In the genomic region with DNA sequence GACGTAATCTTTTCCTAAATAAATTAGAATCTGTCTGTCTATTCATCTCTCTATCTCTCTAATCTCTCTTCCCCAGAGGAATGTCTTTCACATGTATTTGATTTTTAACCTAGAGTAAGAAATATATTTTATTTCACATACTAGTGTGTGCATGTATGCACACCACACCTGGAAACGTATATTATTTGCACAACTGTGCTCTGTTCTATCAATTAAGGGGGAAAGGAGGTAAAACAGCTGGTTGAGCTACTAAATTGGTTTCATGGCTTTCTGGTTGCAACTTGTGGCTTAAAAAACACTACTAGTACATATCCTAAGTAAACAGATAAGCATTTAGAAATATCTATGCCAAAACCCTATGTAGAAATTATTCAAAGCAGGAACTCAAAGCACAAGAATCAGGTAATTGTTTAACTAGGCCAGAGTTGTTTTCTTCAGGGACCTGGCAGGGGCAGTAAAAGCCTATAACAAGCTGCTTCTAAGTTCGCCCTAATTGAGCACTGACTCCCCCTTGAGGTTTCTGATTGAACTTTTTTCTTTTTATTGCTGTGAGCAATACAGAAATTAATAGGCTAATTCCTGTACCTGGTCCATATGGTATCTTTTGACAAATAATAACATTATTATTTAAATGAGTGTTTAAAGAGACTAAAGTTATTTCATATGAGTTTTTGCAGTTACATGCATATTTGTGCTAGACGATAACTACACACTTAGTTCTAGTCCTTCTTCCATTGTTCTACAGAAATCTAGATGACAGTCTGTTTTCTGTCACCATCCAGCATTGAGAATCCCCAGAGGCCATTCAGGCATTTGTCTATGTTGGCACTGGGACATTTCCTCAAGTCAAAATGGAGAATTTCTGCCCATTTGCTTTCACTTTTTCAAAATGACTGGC, we compare ENCODE assay signal across 8 cellular contexts.
DNase-seq lines count a peak whose midpoint lies in the region; ATAC-seq, FAIRE-seq and TF ChIP-seq lines count a peak whose summit lies in the region.

No MANE protein-coding gene starts in this region.

- TF ChIP-seq POLR2A in HepG2 (IDR thresholded peaks at IDR 0.05; ENCODE audit: insufficient read depth in 1 of 2, low read depth in 2 of 2, low read length in 2 of 2), result no peak

- no peaks in the 10 kb centered on the region for H3K4me1 Mint-ChIP-seq in brain

- DNase-seq in DND-41 (peak; percentile 15), NCI-H510A (lab: John Stamatoyannopoulos, UW) (peak; percentile 2), HepG2 (ENCODE audit: low spot score) (peak; percentile 46), NK-92 (lab: John Stamatoyannopoulos, UW; ENCODE audit: unreplicated experiment) (no peak)
- no peak for DNase-seq in activated effector memory CD4-positive, alpha-beta T cell treated with Interleukin-2 at 50 U/mL for 16 hours

- H3K27me3 Mint-ChIP-seq in brain, result no peaks in the 10 kb centered on the region

- no peaks in the 10 kb centered on the region for H3K36me3 ChIP-seq in DND-41 (ENCODE audit: insufficient read depth, low read length)
- no peaks in the 10 kb centered on the region for H3K36me3 ChIP-seq in HepG2 (replicated peaks in 1 of 2; ENCODE audit: control insufficient read depth in 1 of 2, insufficient read depth in 2 of 2, low read length in 2 of 2)

- H3K9me3 ChIP-seq in DND-41 (ENCODE audit: insufficient read depth, low read length, severe bottlenecking) (no peaks in the 10 kb centered on the region), HepG2 (ENCODE audit: low read length) (no peaks in the 10 kb centered on the region)

- CTCF ChIA-PET in HepG2 (lab: Yijun Ruan, JAX; ENCODE audit: low intra/inter-chr PET ratio, low total read pairs), result interaction anchor here (1.4 to 1.7 kb wide), 2 partner anchors 37 to 438 kb away, joined by 7 to 9 read pairs; no protein-coding TSS in a partner anchor

- H2AFZ ChIP-seq in DND-41 (ENCODE audit: low read depth, low read length), result no peak overlapping the region
- H2AFZ ChIP-seq in HepG2 (ENCODE audit: low read length), result no peak overlapping the region

- in situ Hi-C loops in HepG2 (cut with HindIII; ENCODE audit: extremely low pct_ligation_motif_present, low pct_unique_long_range_greater_than_20kb), result no loop called here

- no peaks in the 10 kb centered on the region for H4K20me1 ChIP-seq in DND-41 (ENCODE audit: insufficient read depth, low read length)
- no peaks in the 10 kb centered on the region for H4K20me1 ChIP-seq in HepG2 (ENCODE audit: insufficient read depth, low read length)

- TF ChIP-seq CTCF in DND-41 (IDR thresholded peaks at IDR 0.05; ENCODE audit: borderline replicate concordance, extremely low read depth, low read length, poor library complexity, severe bottlenecking) (peak; percentile 76), brain (conservative IDR thresholded peaks at IDR 0.05) (peak; percentile 68 to 78), HepG2 (CRISPR knock-in tag; IDR thresholded peaks at IDR 0.05) (peak; percentile 50)

- H3K4me1 ChIP-seq in DND-41 (ENCODE audit: insufficient read depth, low read length) (no peaks in the 10 kb centered on the region), HepG2 (ENCODE audit: insufficient read depth, low read length) (no peaks in the 10 kb centered on the region)

- no peak for TF ChIP-seq RAD21 in HepG2 (CRISPR knock-in tag; IDR thresholded peaks at IDR 0.05)

- BruUV-seq in HepG2 (replicated peaks; lab: Mats Ljungman, UMichigan), result no TSS peak

- H3K9ac ChIP-seq in DND-41 (ENCODE audit: low read depth, low read length) (no peak overlapping the region), HepG2 (ENCODE audit: insufficient read depth, low read depth, low read length) (no peak overlapping the region)

- H3K36me3 Mint-ChIP-seq in brain, result no peaks in the 10 kb centered on the region

- H3K79me2 ChIP-seq in DND-41 (ENCODE audit: insufficient read depth, low read length), result no peaks in the 10 kb centered on the region
- H3K79me2 ChIP-seq in HepG2 (ENCODE audit: insufficient read depth, low read length), result no peaks in the 10 kb centered on the region

- H3K27ac Mint-ChIP-seq in brain, result no peak overlapping the region

- H3K4me3 ChIP-seq in DND-41 (ENCODE audit: low read depth in 1 of 2, low read length in 2 of 2), result no peak overlapping the region
- H3K4me3 ChIP-seq in HepG2 (replicated peaks in 1 of 3; ENCODE audit: insufficient read depth in 1 of 3, low read depth in 2 of 3, low read length in 3 of 3), result no peak overlapping the region

- POLR2A ChIA-PET in HepG2 (lab: Yijun Ruan, JAX), result no interaction called here

- H3K27ac ChIP-seq in DND-41 (ENCODE audit: low read length) (no peak overlapping the region), HepG2 (ENCODE audit: extremely low read length, insufficient read depth, low read length) (no peak overlapping the region)

- intact Hi-C loops in HepG2 (cut with micrococcal nuclease; ENCODE audit: unreplicated experiment), result loop anchor here (1.0 kb wide), 1 partner anchor 37 kb away; no protein-coding TSS in a partner anchor

- peaks cover 0 to 5% (median 0%) of the 10 kb centered on the region in 5 experiments for H3K9me3 Mint-ChIP-seq in brain

- H3K27me3 ChIP-seq in DND-41 (ENCODE audit: insufficient read depth, low read length, poor library complexity), result peaks cover under 1% of the 10 kb centered on the region
- H3K27me3 ChIP-seq in HepG2 (ENCODE audit: control insufficient read depth in 1 of 2, insufficient read depth in 2 of 2, low read length in 2 of 2), result no peaks in the 10 kb centered on the region; a peak in 1 of 5 replicates

- peak; percentile 72 for ATAC-seq in DND-41 (ENCODE audit: insufficient read depth, low read depth)
- peak; percentile 57 for ATAC-seq in GM19468 (IDR thresholded peaks at IDR 0.05; ENCODE audit: extremely low read depth, unreplicated experiment)
- ATAC-seq in HG03457 (IDR thresholded peaks at IDR 0.05; ENCODE audit: unreplicated experiment), result peak; percentile 96
- peak; percentile 90 for ATAC-seq in HepG2

- WGBS in HepG2 (ENCODE audit: low lambda C conversion rate), result 15% methylated on average over 4 of the region's 4 CpGs

- no peak overlapping the region for H3K4me2 ChIP-seq in DND-41 (ENCODE audit: insufficient read depth, low read length)
- H3K4me2 ChIP-seq in HepG2 (ENCODE audit: low read depth, low read length), result no peak overlapping the region

- FAIRE-seq in HepG2 (lab: Jason Lieb, UNC), result peak; percentile 60

- H3K4me3 Mint-ChIP-seq in brain, result no peak overlapping the region

- TF ChIP-seq EP300 in HepG2 (IDR thresholded peaks at IDR 0.05; ENCODE audit: low read depth in 2 of 2, low read length in 2 of 2) (no peak), HepG2 (CRISPR knock-in tag; IDR thresholded peaks at IDR 0.05; ENCODE audit: borderline replicate concordance) (no peak)

TF ChIP-seq in HepG2, 621 proteins besides CTCF, POLR2A, EP300 and RAD21:
- TF ChIP-seq MIXL1 (CRISPR knock-in tag; IDR thresholded peaks at IDR 0.05) (peak; percentile 65; the same call in 1 of the 2 replicates), ZNF839 (CRISPR knock-in tag; IDR thresholded peaks at IDR 0.05; ENCODE audit: borderline replicate concordance) (no peak), STAG1 (CRISPR knock-in tag; IDR thresholded peaks at IDR 0.05) (peak; percentile 44)
TF ChIP-seq in HepG2: peak in this region for 2.

Comparison
In these comparisons a context has a peak if more than half of its experiments do, and no peak if none do; other contexts are left out.
1. DNase-seq: peak in DND-41 (single experiment), NCI-H510A (single experiment) and HepG2 (single experiment); none in activated effector memory CD4-positive, alpha-beta T cell treated with Interleukin-2 at 50 U/mL for 16 hours (single experiment) and NK-92 (single experiment).
2. Peak in every context shown above with its lines, with median percentiles within 50 percentile points of each other: ATAC-seq and CTCF ChIP-seq.